In genomic region chr6:5290500-5290899, GRCh38 we compare ENCODE assay signal across 29 cellular contexts.
"Had no signal": no experiment of that assay in that cellular context is flagged by ENCODE, and none has a peak within 500 bp of the region (broad histone marks: within the 10 kb centered on the region; RNA-seq: fewer than 3 reads in every experiment).

No MANE protein-coding gene starts in this region.

- DNase-seq: dermis blood vessel endothelial cell; effector memory CD8-positive, alpha-beta T cell; erythroblast; esophagus squamous epithelium; head of caudate nucleus; left ventricle myocardium superior; mesenchymal stem cell; mucosa of descending colon; naive thymus-derived CD4-positive, alpha-beta T cell; sigmoid colon; stimulated activated CD4-positive, alpha-beta T cell treated with anti-CD3 and anti-CD28 coated beads, Interleukin-2, amount 100 ng/mL, for 24 hours; stimulated activated CD4-positive, alpha-beta T cell treated with anti-CD3 and anti-CD28 coated beads, Interleukin-4, amount 100 ng/mL, for 24 hours; upper lobe of left lung had no signal

- H2AFZ ChIP-seq: neural progenitor cell, parathyroid adenoma had no signal

- H3K27me3 Mint-ChIP-seq: effector memory CD8-positive, alpha-beta T cell; naive thymus-derived CD4-positive, alpha-beta T cell; stimulated activated naive CD8-positive, alpha-beta T cell treated with anti-CD3 and anti-CD28 coated beads, Interleukin-15, Interleukin-2, amounts not matched to agents 100 ng/mL and 50 ng/mL, for 24 hours had no signal

- H3K4me3 Mint-ChIP-seq: effector memory CD8-positive, alpha-beta T cell; mesothelial cell of epicardium; naive thymus-derived CD4-positive, alpha-beta T cell; nephron; neural progenitor cell; stimulated activated effector memory CD8-positive, alpha-beta T cell treated with anti-CD3 and anti-CD28 coated beads, Interleukin-12 subunit alpha, Interleukin-12 subunit beta, amount 100 ng/mL, for 72 hours; stimulated activated naive CD8-positive, alpha-beta T cell treated with anti-CD3 and anti-CD28 coated beads, Interleukin-15, Interleukin-2, amounts not matched to agents 100 ng/mL and 50 ng/mL, for 24 hours had no signal

- H3K4me2 ChIP-seq: neural progenitor cell had no signal

- H3K9me3 ChIP-seq: esophagus squamous epithelium, mucosa of descending colon, prostate gland, right atrium auricular region, sigmoid colon, thoracic aorta, tibial nerve, upper lobe of left lung had no signal

- H3K4me3 ChIP-seq: coronary artery, esophagus squamous epithelium, lung, mucosa of descending colon, neural progenitor cell, prostate gland, right atrium auricular region, sigmoid colon, thoracic aorta, tibial nerve, upper lobe of left lung had no signal

- H3K36me3 ChIP-seq: esophagus squamous epithelium, neural progenitor cell, prostate gland, right atrium auricular region, sigmoid colon, thoracic aorta, tibial nerve, upper lobe of left lung had no signal

- H3K9ac ChIP-seq: neural progenitor cell, parathyroid adenoma had no signal

- H3K4me1 ChIP-seq: neural progenitor cell, prostate gland had no signal

- H3K27ac ChIP-seq: coronary artery, esophagus squamous epithelium, neural progenitor cell, parathyroid adenoma, prostate gland, right atrium auricular region, sigmoid colon, thoracic aorta, tibial nerve, upper lobe of left lung had no signal

- H3K36me3 Mint-ChIP-seq: mesothelial cell of epicardium; neural progenitor cell; stimulated activated effector memory CD8-positive, alpha-beta T cell treated with anti-CD3 and anti-CD28 coated beads, Interleukin-12 subunit alpha, Interleukin-12 subunit beta, amount 100 ng/mL, for 72 hours had no signal

- H3K27ac Mint-ChIP-seq: effector memory CD8-positive, alpha-beta T cell; mesothelial cell of epicardium; naive thymus-derived CD4-positive, alpha-beta T cell; nephron; neural progenitor cell; stimulated activated effector memory CD8-positive, alpha-beta T cell treated with anti-CD3 and anti-CD28 coated beads, Interleukin-12 subunit alpha, Interleukin-12 subunit beta, amount 100 ng/mL, for 72 hours; stimulated activated naive CD8-positive, alpha-beta T cell treated with anti-CD3 and anti-CD28 coated beads, Interleukin-15, Interleukin-2, amounts not matched to agents 100 ng/mL and 50 ng/mL, for 24 hours had no signal

- ATAC-seq: effector memory CD8-positive, alpha-beta T cell; left ventricle myocardium superior; mucosa of descending colon; naive thymus-derived CD4-positive, alpha-beta T cell; stimulated activated effector memory CD8-positive, alpha-beta T cell treated with anti-CD3 and anti-CD28 coated beads, Interleukin-12 subunit alpha, Interleukin-12 subunit beta, amount 100 ng/mL, for 72 hours had no signal

- H3K9me3 Mint-ChIP-seq: effector memory CD8-positive, alpha-beta T cell; mesothelial cell of epicardium; naive thymus-derived CD4-positive, alpha-beta T cell; nephron; neural progenitor cell; stimulated activated effector memory CD8-positive, alpha-beta T cell treated with anti-CD3 and anti-CD28 coated beads, Interleukin-12 subunit alpha, Interleukin-12 subunit beta, amount 100 ng/mL, for 72 hours; stimulated activated naive CD8-positive, alpha-beta T cell treated with anti-CD3 and anti-CD28 coated beads, Interleukin-15, Interleukin-2, amounts not matched to agents 100 ng/mL and 50 ng/mL, for 24 hours had no signal

- H3K27me3 ChIP-seq: esophagus squamous epithelium, neural progenitor cell, right atrium auricular region, sigmoid colon, tibial nerve, upper lobe of left lung had no signal

- FAIRE-seq: endometrium, frontal cortex, keratinocyte, urothelium cell line had no signal
